Comparison of ENCODE assay signal across 32 cellular contexts in genomic region chr1:26839779-26840178, GRCh38. TPM values are rescaled to one million over a fixed set of nuclear protein-coding genes. Genes with fewer than 3 reads are reported as not detected.
DNase-seq lines count a peak whose midpoint lies in the region; ATAC-seq, FAIRE-seq and TF ChIP-seq lines count a peak whose summit lies in the region.
"Had no signal": no experiment of that assay in that cellular context is flagged by ENCODE, and none has a peak within 500 bp of the region (broad histone marks: within the 10 kb centered on the region; RNA-seq: fewer than 3 reads in every experiment).

No MANE protein-coding gene starts in this region.

- TF ChIP-seq CTCF in A549 (IDR thresholded peaks at IDR 0.05) (no peak), GM13976 (IDR thresholded peaks at IDR 0.05; ENCODE audit: borderline replicate concordance, control extremely low read depth, extremely low read depth, insufficient read depth, missing control alignments) (no peak)

- no peak for TF ChIP-seq POLR2A in A549 (IDR thresholded peaks at IDR 0.05; ENCODE audit: low read length)

- H3K4me3 Mint-ChIP-seq in T-helper 17 cell, result no peak overlapping the region
- H3K4me3 Mint-ChIP-seq in memory B cell, result no peak overlapping the region
- H3K4me3 Mint-ChIP-seq: activated naive CD8-positive, alpha-beta T cell treated with anti-CD3 and anti-CD28 coated beads, Interleukin-2, amount 50 U/mL, for 24 hours; HFFc6 had no signal

- POLR2A ChIA-PET in A549 (lab: Yijun Ruan, JAX), result no interaction called here

- H3K4me1 Mint-ChIP-seq in T-helper 17 cell, result peaks cover 21% of the 10 kb centered on the region
- H3K4me1 Mint-ChIP-seq in memory B cell, result peaks cover 15% of the 10 kb centered on the region

- WGBS in A549 (ENCODE audit: missing lambda C conversion rate), result 59% methylated on average over 5 of the region's 6 CpGs

- H3K4me2 ChIP-seq in A549, result no peak overlapping the region

- in situ Hi-C loops in GM13976 (cut with MboI; ENCODE audit: low sequenced_read_pairs, unreplicated experiment), result no loop called here

- no peaks in the 10 kb centered on the region for H3K27me3 Mint-ChIP-seq in T-helper 17 cell
- H3K27me3 Mint-ChIP-seq in memory B cell, result no peaks in the 10 kb centered on the region
- H3K27me3 Mint-ChIP-seq: activated naive CD8-positive, alpha-beta T cell treated with anti-CD3 and anti-CD28 coated beads, Interleukin-2, amount 50 U/mL, for 24 hours; naive B cell had no signal

- H3K36me3 Mint-ChIP-seq in T-helper 17 cell (ENCODE audit: low read depth) (peaks cover 2% of the 10 kb centered on the region), memory B cell (peaks cover 4% of the 10 kb centered on the region)
- H3K36me3 Mint-ChIP-seq: naive B cell had no signal

- no peaks in the 10 kb centered on the region for H3K9me3 ChIP-seq in A549
- H3K9me3 ChIP-seq in T-helper 17 cell (ENCODE audit: control insufficient read depth, low read length, poor library complexity, severe bottlenecking), result no peaks in the 10 kb centered on the region
- H3K9me3 ChIP-seq: SJSA1, thoracic aorta had no signal

- H3K27ac ChIP-seq in A549, result peak overlapping the region in 1 of 2 experiments; percentile 73; a peak in 4 of 6 replicates
- H3K27ac ChIP-seq: epithelial cell of prostate, SJSA1, thoracic aorta had no signal

- CTCF ChIA-PET in A549 (lab: Yijun Ruan, JAX), result interaction anchor here (1.4 kb wide), 1 partner anchor 39 kb away, joined by 3 read pairs; no protein-coding TSS in a partner anchor

- peak overlapping the region; percentile 97 for H3K27ac Mint-ChIP-seq in T-helper 17 cell
- H3K27ac Mint-ChIP-seq in memory B cell, result peak overlapping the region; percentile 96
- H3K27ac Mint-ChIP-seq: HFFc6 had no signal

- DNase-seq in A549 (ENCODE audit: low read depth in 1 of 2, low spot score in 1 of 2), result no peak
- peak; percentile 6 for DNase-seq in D341Med (ENCODE audit: low spot score)
- DNase-seq in T-helper 17 cell, result no peak
- no peak for DNase-seq in memory B cell (ENCODE audit: low spot score in 2 of 2)
- DNase-seq in COR-L47 (lab: John Stamatoyannopoulos, UW), result no peak
- no peak for DNase-seq in GM13976 (ENCODE audit: low spot score)
- DNase-seq in left ventricle myocardium superior, result no peak
- DNase-seq: activated CD4-positive, alpha-beta T cell treated with anti-CD3 and anti-CD28 coated beads for 1 hour; activated effector memory CD4-positive, alpha-beta T cell treated with anti-CD3 and anti-CD28 coated beads, Interleukin-2, amount 50 U/mL, for 16 hours; activated naive CD8-positive, alpha-beta T cell treated with anti-CD3 and anti-CD28 coated beads, Interleukin-2, amount 50 U/mL, for 24 hours; C1 segment of cervical spinal cord; DMS153; head of caudate nucleus; HFFc6; MV-4-11; naive B cell; NCI-H1694; NCI-H2171; NCI-H524; NK-92 treated with Interleukin-12 subunit alpha and Interleukin-12 subunit beta, amount 100 ng/mL, for 24 hours; retina; stimulated activated CD4-positive, alpha-beta T cell treated with anti-CD3 and anti-CD28 coated beads, Interleukin-2, amount 100 ng/mL, for 48 hours; stimulated activated naive CD4-positive, alpha-beta T cell; T-helper 1 cell had no signal

- FAIRE-seq in A549 (lab: Jason Lieb, UNC), result no peak
- FAIRE-seq: RCC 7860, TTC549 had no signal

- H3K4me1 ChIP-seq in A549, result peaks cover 8% of the 10 kb centered on the region; the same call in 2 of the 3 replicates
- H3K4me1 ChIP-seq: SJSA1 had no signal

- no peaks in the 10 kb centered on the region for H3K9me3 Mint-ChIP-seq in memory B cell
- H3K9me3 Mint-ChIP-seq: activated naive CD8-positive, alpha-beta T cell treated with anti-CD3 and anti-CD28 coated beads, Interleukin-2, amount 50 U/mL, for 24 hours; HFFc6; naive B cell had no signal

- ATAC-seq in A549, result peak; percentile 8 to 39; a peak in 4 of 6 replicates
- ATAC-seq in T-helper 17 cell, result no peak
- ATAC-seq in memory B cell (ENCODE audit: low read depth), result no peak
- no peak for ATAC-seq in left ventricle myocardium superior
- ATAC-seq in HG03139 (IDR thresholded peaks at IDR 0.05; ENCODE audit: unreplicated experiment), result no peak

- TF ChIP-seq RAD21 in A549 (conservative IDR thresholded peaks at IDR 0.05 in 1 of 2, IDR thresholded peaks at IDR 0.05 in 1 of 2), result no peak

- H3K4me3 ChIP-seq in A549, result no peak overlapping the region
- H3K4me3 ChIP-seq: SJSA1, thoracic aorta had no signal

- TF ChIP-seq EP300 in A549 (IDR thresholded peaks at IDR 0.05), result no peak

- intact Hi-C loops in left ventricle myocardium superior (cut with micrococcal nuclease), result no loop called here

TF ChIP-seq in A549, 52 proteins besides CTCF, POLR2A, EP300 and RAD21:
- TF ChIP-seq ELK1 (IDR thresholded peaks at IDR 0.05; ENCODE audit: low read depth, low read length) (no peak), CHD4 (IDR thresholded peaks at IDR 0.05; ENCODE audit: borderline replicate concordance) (no peak)

RNA-seq across cellular contexts. Expression of gene ZDHHC18, which starts 13.3 kb away (rescaled TPM):
- polyA plus RNA-seq in A549 (2011; rRNA removed), result 20.0 and 27.0 TPM in 2 replicates
- polyA plus RNA-seq in A549 (2012; cell fraction: cytosol; rRNA removed), result 37.2 and 48.1 TPM in 2 replicates
- polyA plus RNA-seq in A549 (2012; cell fraction: nucleus; rRNA removed), result 44.4 and 45.8 TPM in 2 replicates
- polyA plus RNA-seq in A549 (2017; fragmentation: RNase III; extraction: RNeasy Plus Mini Kit Qiagen cat#74134 plus additional on column Dnase treatment), result 15.0 to 16.2 TPM (median 15.7 TPM) in 3 replicates
- 39.5 and 46.1 TPM in 2 replicates for polyA minus RNA-seq in A549 (2011; rRNA and poly(A)+ RNA removed)
- 10 to 100 TPM; 70.2 to 71.2 TPM for total RNA-seq in T-helper 17 cell
- 18.1 TPM for total RNA-seq in left ventricle myocardium superior

RNA-seq across cellular contexts. Expression of gene SFN, which starts 23.2 kb away (rescaled TPM):
- polyA plus RNA-seq in A549 (2011; rRNA removed) (31.0 and 39.8 TPM in 2 replicates), A549 (2017; fragmentation: RNase III; extraction: RNeasy Plus Mini Kit Qiagen cat#74134 plus additional on column Dnase treatment) (114 to 150 TPM (median 141 TPM) in 3 replicates)
- polyA plus RNA-seq in A549 (2012; cell fraction: cytosol; rRNA removed), result 193 and 209 TPM in 2 replicates
- 145 and 174 TPM in 2 replicates for polyA plus RNA-seq in A549 (2012; cell fraction: nucleus; rRNA removed)
- polyA minus RNA-seq in A549 (2011; rRNA and poly(A)+ RNA removed), result 17.4 and 26.5 TPM in 2 replicates
- total RNA-seq in T-helper 17 cell (1 to 10 TPM; 1.3 TPM), left ventricle myocardium superior (not detected)
- total RNA-seq: cerebellum, osteocyte had no signal

RNA-seq across cellular contexts. Expression of gene GPN2, which starts 50.3 kb away (rescaled TPM):
- polyA plus RNA-seq in A549 (2011; rRNA removed) (18.1 and 23.6 TPM in 2 replicates), A549 (2017; fragmentation: RNase III; extraction: RNeasy Plus Mini Kit Qiagen cat#74134 plus additional on column Dnase treatment) (16.9 to 18.3 TPM (median 18.1 TPM) in 3 replicates)
- polyA plus RNA-seq in A549 (2012; cell fraction: cytosol; rRNA removed), result 22.9 and 27.6 TPM in 2 replicates
- polyA plus RNA-seq in A549 (2012; cell fraction: nucleus; rRNA removed), result 14.7 and 24.0 TPM in 2 replicates
- 26.7 and 42.9 TPM in 2 replicates for polyA minus RNA-seq in A549 (2011; rRNA and poly(A)+ RNA removed)
- total RNA-seq in T-helper 17 cell (10 to 100 TPM; 29.1 to 41.9 TPM), left ventricle myocardium superior (16.4 TPM)

RNA-seq across cellular contexts. Expression of gene PIGV, which starts 52.0 kb away (rescaled TPM):
- 16.2 and 21.7 TPM in 2 replicates for polyA plus RNA-seq in A549 (2011; rRNA removed)
- 4.3 and 7.3 TPM in 2 replicates for polyA plus RNA-seq in A549 (2012; cell fraction: cytosol; rRNA removed)
- 6.0 and 7.6 TPM in 2 replicates for polyA plus RNA-seq in A549 (2012; cell fraction: nucleus; rRNA removed)
- 6.1 to 7.0 TPM (median 6.6 TPM) in 3 replicates for polyA plus RNA-seq in A549 (2017; fragmentation: RNase III; extraction: RNeasy Plus Mini Kit Qiagen cat#74134 plus additional on column Dnase treatment)
- polyA minus RNA-seq in A549 (2011; rRNA and poly(A)+ RNA removed), result 23.4 and 30.7 TPM in 2 replicates
- 10 to 100 TPM; 12.0 to 14.3 TPM for total RNA-seq in T-helper 17 cell
- 4.5 TPM for total RNA-seq in left ventricle myocardium superior

Comparison
In these comparisons a context has a peak if more than half of its experiments do, and no peak if none do; other contexts are left out.
1. ATAC-seq: peak in A549 (2 of 2); none in T-helper 17 cell (single experiment), memory B cell (single experiment), left ventricle myocardium superior (single experiment) and HG03139 (single experiment).